Comparison of ENCODE assay signal across 21 cellular contexts in the genomic region with DNA sequence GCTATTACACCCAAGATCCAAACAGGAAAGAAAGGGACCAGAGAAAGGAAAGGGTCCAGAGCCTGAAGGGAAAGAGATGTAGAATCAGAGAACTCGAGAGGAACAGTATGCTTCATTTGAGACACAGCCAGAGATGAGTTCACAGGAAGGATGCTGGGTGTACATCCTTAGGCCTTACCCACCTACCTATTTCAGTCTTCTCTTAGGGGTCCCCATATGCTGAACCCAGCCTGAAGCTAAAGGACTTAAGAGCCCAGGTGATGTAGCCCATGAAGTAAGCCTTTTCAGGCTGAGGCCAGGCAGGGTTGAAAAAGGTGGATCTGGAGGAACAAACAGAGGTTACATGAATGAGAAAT.
DNase-seq lines count a peak whose midpoint lies in the region; ATAC-seq and TF ChIP-seq lines count a peak whose summit lies in the region.
"Had no signal": no experiment of that assay in that cellular context is flagged by ENCODE, and none has a peak within 500 bp of the region (broad histone marks: within the 10 kb centered on the region; RNA-seq: fewer than 3 reads in every experiment).

No MANE protein-coding gene starts in this region.

- no peaks in the 10 kb centered on the region for H3K9me3 ChIP-seq in BLaER1 treated with 17β-estradiol and CSF1 and Interleukin-3, amounts not matched to agents 10 nM and 100 nM (replicated peaks in 1 of 11)
- peaks cover 2% of the 10 kb centered on the region; the same call in 1 of the 2 replicates for H3K9me3 ChIP-seq in PC-9 (ENCODE audit: insufficient read depth, low read depth)
- H3K9me3 ChIP-seq: BE2C had no signal

- H3K79me2 ChIP-seq in PC-9 (ENCODE audit: low read depth): no peaks in the 10 kb centered on the region

- no peak overlapping the region for H3K4me3 Mint-ChIP-seq in activated T-cell treated with anti-CD3 and anti-CD28 coated beads, Interleukin-2, amount 50 U/mL, for 24 hours
- no peak overlapping the region for H3K4me3 Mint-ChIP-seq in activated naive CD8-positive, alpha-beta T cell treated with anti-CD3 and anti-CD28 coated beads, Interleukin-2, amount 50 U/mL, for 24 hours
- H3K4me3 Mint-ChIP-seq: IgD-negative memory B cell had no signal

- no peaks in the 10 kb centered on the region for H3K27me3 Mint-ChIP-seq in activated T-cell treated with anti-CD3 and anti-CD28 coated beads, Interleukin-2, amount 50 U/mL, for 24 hours
- no peaks in the 10 kb centered on the region for H3K27me3 Mint-ChIP-seq in activated naive CD8-positive, alpha-beta T cell treated with anti-CD3 and anti-CD28 coated beads, Interleukin-2, amount 50 U/mL, for 24 hours

- BruUV-seq in PC-9 (replicated peaks; lab: Mats Ljungman, UMichigan): no TSS peak

- H3F3A ChIP-seq in PC-9 (ENCODE audit: insufficient read depth, low read depth): no peaks in the 10 kb centered on the region; the same call in 1 of the 2 replicates

- no peaks in the 10 kb centered on the region for H3K36me3 Mint-ChIP-seq in activated T-cell treated with anti-CD3 and anti-CD28 coated beads, Interleukin-2, amount 50 U/mL, for 24 hours (ENCODE audit: low read depth)
- H3K36me3 Mint-ChIP-seq in activated naive CD8-positive, alpha-beta T cell treated with anti-CD3 and anti-CD28 coated beads, Interleukin-2, amount 50 U/mL, for 24 hours (ENCODE audit: low read depth): no peaks in the 10 kb centered on the region
- H3K36me3 Mint-ChIP-seq: CD4-positive, CD25-positive, alpha-beta regulatory T cell had no signal

- no peak overlapping the region for H3K9ac ChIP-seq in BLaER1 treated with 17β-estradiol and CSF1 and Interleukin-3, amounts not matched to agents 10 nM and 100 nM

- no peaks in the 10 kb centered on the region for H4K20me1 ChIP-seq in BLaER1 treated with 17β-estradiol and CSF1 and Interleukin-3, amounts not matched to agents 10 nM and 100 nM
- H4K20me1 ChIP-seq in PC-9 (ENCODE audit: insufficient read depth): no peaks in the 10 kb centered on the region

- no peaks in the 10 kb centered on the region for H3K36me3 ChIP-seq in BLaER1 treated with 17β-estradiol and CSF1 and Interleukin-3, amounts not matched to agents 10 nM and 100 nM
- H3K36me3 ChIP-seq in PC-9 (ENCODE audit: low read depth): no peaks in the 10 kb centered on the region
- H3K36me3 ChIP-seq: BE2C had no signal

- peak overlapping the region in 6 of 11 experiments; percentile 12 to 63 (median 45); a peak in 11 of 22 replicates for H3K4me2 ChIP-seq in BLaER1 treated with 17β-estradiol and CSF1 and Interleukin-3, amounts not matched to agents 10 nM and 100 nM
- peak overlapping the region; percentile 45 for H3K4me2 ChIP-seq in PC-9

- intact Hi-C loops in PC-9 (cut with micrococcal nuclease; ENCODE audit: unreplicated experiment) (no loop called here), Right ventricle myocardium inferior (cut with DNase I) (no loop called here)

- H3K9me3 Mint-ChIP-seq in activated T-cell treated with anti-CD3 and anti-CD28 coated beads, Interleukin-2, amount 50 U/mL, for 24 hours: no peaks in the 10 kb centered on the region
- H3K9me3 Mint-ChIP-seq in activated naive CD8-positive, alpha-beta T cell treated with anti-CD3 and anti-CD28 coated beads, Interleukin-2, amount 50 U/mL, for 24 hours: no peaks in the 10 kb centered on the region
- H3K9me3 Mint-ChIP-seq: CD4-positive, CD25-positive, alpha-beta regulatory T cell; IgD-negative memory B cell had no signal

- H2AFZ ChIP-seq in PC-9: peak overlapping the region; percentile 61; the same call in 1 of the 2 replicates

- no peaks in the 10 kb centered on the region; the same call in 1 of the 2 replicates for H3K9me2 ChIP-seq in PC-9 (ENCODE audit: insufficient read depth)

- POLR2A ChIA-PET in PC-9 (lab: Charles Lee; ENCODE audit: unreplicated experiment): no interaction called here

- no peak overlapping the region for H3K4me3 ChIP-seq in BLaER1 treated with 17β-estradiol and CSF1 and Interleukin-3, amounts not matched to agents 10 nM and 100 nM
- H3K4me3 ChIP-seq in PC-9: no peak overlapping the region

- H3K27ac Mint-ChIP-seq in activated T-cell treated with anti-CD3 and anti-CD28 coated beads, Interleukin-2, amount 50 U/mL, for 24 hours: peak overlapping the region; percentile 88
- H3K27ac Mint-ChIP-seq in activated naive CD8-positive, alpha-beta T cell treated with anti-CD3 and anti-CD28 coated beads, Interleukin-2, amount 50 U/mL, for 24 hours: peak overlapping the region; percentile 57
- H3K27ac Mint-ChIP-seq: CD4-positive, CD25-positive, alpha-beta regulatory T cell; IgD-negative memory B cell had no signal

- H3K27me3 ChIP-seq in BLaER1 treated with 17β-estradiol and CSF1 and Interleukin-3, amounts not matched to agents 10 nM and 100 nM: no peaks in the 10 kb centered on the region
- H3K27me3 ChIP-seq in PC-9 (ENCODE audit: insufficient read depth, low read depth): no peaks in the 10 kb centered on the region
- H3K27me3 ChIP-seq: BE2C had no signal

- DNase-seq in activated T-cell treated with anti-CD3 and anti-CD28 coated beads, Interleukin-2, amount 50 U/mL, for 24 hours: no peak
- DNase-seq in activated T-cell treated with anti-CD3 and anti-CD28 coated beads for 4 hours (no peak), PC-9 (no peak), GM10266 (ENCODE audit: extremely low spot score) (no peak), Right ventricle myocardium inferior (ENCODE audit: missing footprints) (no peak), NCI-H526 treated with DMSO at 0.1 percent for 48 hours (lab: John Stamatoyannopoulos, UW) (no peak)
- no peak for DNase-seq in activated naive CD8-positive, alpha-beta T cell treated with anti-CD3 and anti-CD28 coated beads, Interleukin-2, amount 50 U/mL, for 24 hours
- DNase-seq: BE2C, EL, GF-D8, MV-4-11, NCI-H1105 treated with DMSO at 0.1 percent for 48 hours, NCI-H2029 treated with DMSO at 0.1 percent for 48 hours, NCI-H345, NCI-H524, NCI-H82, OCI-M1, SHP77 treated with DMSO at 0.1 percent for 48 hours had no signal

- CTCF ChIA-PET in PC-9 (lab: Charles Lee): no interaction called here

- peaks cover 38% of the 10 kb centered on the region for H3K4me1 Mint-ChIP-seq in activated T-cell treated with anti-CD3 and anti-CD28 coated beads, Interleukin-2, amount 50 U/mL, for 24 hours (ENCODE audit: low read depth)
- peaks cover 30% of the 10 kb centered on the region for H3K4me1 Mint-ChIP-seq in activated naive CD8-positive, alpha-beta T cell treated with anti-CD3 and anti-CD28 coated beads, Interleukin-2, amount 50 U/mL, for 24 hours
- H3K4me1 Mint-ChIP-seq: CD4-positive, CD25-positive, alpha-beta regulatory T cell; IgD-negative memory B cell had no signal

- no peak for TF ChIP-seq CTCF in PC-9 (conservative IDR thresholded peaks at IDR 0.05)
- TF ChIP-seq CTCF in GM10266 (IDR thresholded peaks at IDR 0.05; ENCODE audit: control insufficient read depth, insufficient read depth, low read depth, missing control alignments): no peak

- peak overlapping the region in 2 of 11 experiments; percentile 38 to 42; a peak in 2 of 22 replicates for H3K27ac ChIP-seq in BLaER1 treated with 17β-estradiol and CSF1 and Interleukin-3, amounts not matched to agents 10 nM and 100 nM
- peak overlapping the region; percentile 49 for H3K27ac ChIP-seq in PC-9

- H3K4me1 ChIP-seq in BLaER1 treated with 17β-estradiol and CSF1 and Interleukin-3, amounts not matched to agents 10 nM and 100 nM: peaks cover 0 to 19% (median 8%) of the 10 kb centered on the region in 10 experiments; a peak in 10 of 20 replicates
- peaks cover 20% of the 10 kb centered on the region for H3K4me1 ChIP-seq in PC-9 (replicated peaks; ENCODE audit: insufficient read depth)
- H3K4me1 ChIP-seq: BE2C had no signal

- peak; percentile 8 for ATAC-seq in activated naive CD8-positive, alpha-beta T cell treated with anti-CD3 and anti-CD28 coated beads, Interleukin-2, amount 50 U/mL, for 24 hours
- no peak for ATAC-seq in Right ventricle myocardium inferior
